In the genomic region with DNA sequence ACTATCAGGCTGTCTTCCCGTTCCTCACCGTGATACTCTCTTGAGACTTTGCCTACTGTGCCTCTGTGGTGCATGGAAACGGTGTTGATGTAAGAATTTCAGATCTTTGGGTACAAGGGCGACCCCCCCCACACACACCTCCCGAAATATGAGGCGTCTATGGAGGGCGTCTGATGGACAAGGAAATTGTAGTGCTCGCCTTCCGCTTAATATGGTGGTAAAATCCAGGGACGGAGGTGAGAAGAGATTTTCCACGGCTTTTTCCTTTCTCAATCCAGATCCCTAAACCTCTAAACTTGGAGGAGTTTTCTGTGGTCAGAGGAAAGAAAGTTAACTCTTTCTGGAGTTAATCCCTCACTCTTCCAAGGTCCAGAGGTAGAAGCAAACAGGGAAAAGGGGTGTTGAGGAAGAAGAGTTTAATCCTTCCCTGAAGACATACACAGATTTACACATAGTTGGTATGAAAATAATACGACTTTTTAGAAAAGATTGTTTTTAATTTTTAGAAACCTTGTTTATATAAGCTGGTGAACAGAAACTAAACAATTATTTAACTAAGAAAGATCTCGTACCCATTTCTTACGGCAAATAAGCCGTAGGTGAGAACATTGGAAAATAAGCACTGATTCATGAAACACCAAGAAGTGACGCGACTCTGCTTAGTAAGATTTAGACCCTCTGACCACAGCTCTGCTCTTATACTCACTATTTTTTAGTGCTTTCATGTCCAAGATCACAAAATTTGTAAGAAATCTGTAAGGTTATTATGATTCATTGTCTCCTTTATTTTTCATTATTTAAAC, we compare ENCODE assay signal across 9 cellular contexts. TPM values are rescaled to one million over a fixed set of nuclear protein-coding genes. Genes with fewer than 3 reads are reported as not detected.
DNase-seq lines count a peak whose midpoint lies in the region; ATAC-seq, FAIRE-seq and TF ChIP-seq lines count a peak whose summit lies in the region.
"Had no signal": no experiment of that assay in that cellular context is flagged by ENCODE, and none has a peak within 500 bp of the region (broad histone marks: within the 10 kb centered on the region; RNA-seq: fewer than 3 reads in every experiment).

No MANE protein-coding gene starts in this region.

- BruUV-seq in GM12878 (replicated peaks; lab: Mats Ljungman, UMichigan), result no TSS peak

- peak; percentile 7; the same call in 2 of the 3 replicates for ATAC-seq in GM12878
- ATAC-seq in lower lobe of right lung, result peak in 1 of 2 donors; percentile 20

- no peak overlapping the region for H3K4me3 Mint-ChIP-seq in T-helper 1 cell treated with Interleukin-12 subunit alpha and Interleukin-12 subunit beta and Interleukin-4 antibody, amounts not matched to agents 30 μg/mL and 1 μg/mL, for 36 hours
- H3K4me3 Mint-ChIP-seq: activated naive CD8-positive, alpha-beta T cell had no signal

- no peaks in the 10 kb centered on the region for H4K20me1 ChIP-seq in GM12878 (ENCODE audit: control insufficient read depth, insufficient read depth)

- in situ Hi-C loops in GM12878 (cut with MboI), result loop anchor here (5.0 kb wide), 1 partner anchor 202 kb away; a partner anchor contains a TSS

- TF ChIP-seq CTCF in GM12878 (IDR thresholded peaks at IDR 0.05 in 2 of 3, conservative IDR thresholded peaks at IDR 0.05 in 1 of 3; ENCODE audit: control insufficient read depth in 2 of 3, extremely low read depth in 1 of 3, insufficient read depth in 1 of 3, low read depth in 3 of 3, low read length in 3 of 3) (no peak), lower lobe of right lung (IDR thresholded peaks at IDR 0.05) (no peak)

- RAD21 ChIA-PET in GM12878 (lab: Charles Lee; ENCODE audit: unreplicated experiment), result interaction anchor here (0.9 to 3.5 kb wide), 15 partner anchors 9 to 285 kb away, joined by 3 to 49 read pairs (median 7); a partner anchor contains a TSS

- no peaks in the 10 kb centered on the region for H3K36me3 Mint-ChIP-seq in T-helper 1 cell treated with Interleukin-12 subunit alpha and Interleukin-12 subunit beta and Interleukin-4 antibody, amounts not matched to agents 30 μg/mL and 1 μg/mL, for 36 hours (ENCODE audit: low read depth)
- H3K36me3 Mint-ChIP-seq: activated naive CD8-positive, alpha-beta T cell had no signal

- WGBS in HUES64, result 42% methylated on average over 9 of the region's 17 CpGs
- WGBS in GM12878 (ENCODE audit: insufficient coverage, insufficient replicate concordance, low lambda C conversion rate, missing lambda C conversion rate), result 11% methylated on average over 17 of the region's 17 CpGs

- DNase-seq in T-helper 1 cell, result no peak
- DNase-seq in GM12878 (ENCODE audit: low read depth, low spot score), result no peak
- DNase-seq in lower lobe of right lung, result no peak
- DNase-seq in DMS79 (lab: John Stamatoyannopoulos, UW), result no peak
- DNase-seq in activated gamma-delta T cell (lab: John Stamatoyannopoulos, UW), result no peak
- no peak for DNase-seq in epidermal melanocyte (ENCODE audit: insufficient read length, low spot score)

- peak overlapping the region; percentile 80 for H3K4me3 ChIP-seq in HUES64 (ENCODE audit: low read length)
- H3K4me3 ChIP-seq in GM12878, result peak overlapping the region; percentile 89
- peak overlapping the region; percentile 52 for H3K4me3 ChIP-seq in lower lobe of right lung

- FAIRE-seq in GM12878 (lab: Jason Lieb, UNC), result no peak

- no peaks in the 10 kb centered on the region for H3K9me3 Mint-ChIP-seq in T-helper 1 cell treated with Interleukin-12 subunit alpha and Interleukin-12 subunit beta and Interleukin-4 antibody, amounts not matched to agents 30 μg/mL and 1 μg/mL, for 36 hours

- peak overlapping the region; percentile 69 for H3K9ac ChIP-seq in HUES64 (ENCODE audit: low read depth, low read length)
- peak overlapping the region; percentile 68 for H3K9ac ChIP-seq in GM12878 (ENCODE audit: control insufficient read depth, insufficient read depth, low read length)

- peaks cover 12% of the 10 kb centered on the region for H3K4me1 Mint-ChIP-seq in T-helper 1 cell treated with Interleukin-12 subunit alpha and Interleukin-12 subunit beta and Interleukin-4 antibody, amounts not matched to agents 30 μg/mL and 1 μg/mL, for 36 hours (ENCODE audit: low read depth)

- H3K9me3 ChIP-seq in HUES64 (ENCODE audit: insufficient read depth, low read depth, low read length), result no peaks in the 10 kb centered on the region
- no peaks in the 10 kb centered on the region for H3K9me3 ChIP-seq in GM12878 (replicated peaks; ENCODE audit: control insufficient read depth, insufficient read depth, low read length)
- H3K9me3 ChIP-seq in lower lobe of right lung, result no peaks in the 10 kb centered on the region

- SMC1A ChIA-PET in GM12878 (lab: Charles Lee; ENCODE audit: uncharacterized antibody, unreplicated experiment), result interaction anchor here (0.9 to 3.9 kb wide), 13 partner anchors 8 to 286 kb away, joined by 3 to 38 read pairs (median 6); a partner anchor contains a TSS

- H3K79me2 ChIP-seq in GM12878 (ENCODE audit: control insufficient read depth, insufficient read depth, low read length), result no peaks in the 10 kb centered on the region

- H3K4me1 ChIP-seq in HUES64 (ENCODE audit: insufficient read depth, low read length) (peaks cover 11% of the 10 kb centered on the region), GM12878 (ENCODE audit: control insufficient read depth, insufficient read depth, low read length) (peaks cover 39% of the 10 kb centered on the region), lower lobe of right lung (peaks cover 21% of the 10 kb centered on the region)

- no peaks in the 10 kb centered on the region for H3K27me3 ChIP-seq in HUES64 (ENCODE audit: insufficient read depth, low read length)
- H3K27me3 ChIP-seq in GM12878 (replicated peaks in 1 of 2; ENCODE audit: control insufficient read depth in 2 of 2, insufficient read depth in 2 of 2, low read length in 1 of 2), result no peaks in the 10 kb centered on the region
- H3K27me3 ChIP-seq in lower lobe of right lung (ENCODE audit: low read depth), result no peaks in the 10 kb centered on the region

- intact Hi-C loops in GM12878 (cut with micrococcal nuclease; ENCODE audit: unreplicated experiment) (loop anchor here (5.0 kb wide), 2 partner anchors 48 to 272 kb away; a partner anchor contains a TSS), lower lobe of right lung (cut with DNase I) (loop anchor here (10.0 kb wide), 1 partner anchor 289 kb away; no protein-coding TSS in a partner anchor)

- H3K27ac ChIP-seq in HUES64 (ENCODE audit: low read depth, low read length), result peak overlapping the region; percentile 37; the same call in 1 of the 2 replicates
- H3K27ac ChIP-seq in GM12878 (ENCODE audit: control insufficient read depth, insufficient read depth), result peak overlapping the region; percentile 29; the same call in 1 of the 2 replicates
- peak overlapping the region; percentile 61 for H3K27ac ChIP-seq in lower lobe of right lung

- peak overlapping the region; percentile 11 for H3K27ac Mint-ChIP-seq in T-helper 1 cell treated with Interleukin-12 subunit alpha and Interleukin-12 subunit beta and Interleukin-4 antibody, amounts not matched to agents 30 μg/mL and 1 μg/mL, for 36 hours
- H3K27ac Mint-ChIP-seq: activated naive CD8-positive, alpha-beta T cell had no signal

- CTCF ChIA-PET in GM12878 (lab: Yijun Ruan, JAX), result interaction anchor here (1.0 to 10.3 kb wide), 15 partner anchors 9 to 310 kb away, joined by 3 to 163 read pairs (median 9); a partner anchor contains a TSS

- H3K4me2 ChIP-seq in GM12878 (ENCODE audit: control insufficient read depth, insufficient read depth), result peak overlapping the region; percentile 97

- TF ChIP-seq EP300 in GM12878 (IDR thresholded peaks at IDR 0.05; ENCODE audit: borderline replicate concordance in 1 of 2, control insufficient read depth in 1 of 2, low read depth in 2 of 2, low read length in 2 of 2), result no peak

- no peaks in the 10 kb centered on the region for H3K36me3 ChIP-seq in HUES64 (ENCODE audit: insufficient read depth, low read length)
- no peaks in the 10 kb centered on the region for H3K36me3 ChIP-seq in GM12878 (ENCODE audit: control insufficient read depth in 2 of 2, insufficient read depth in 2 of 2, low read length in 1 of 2)
- no peaks in the 10 kb centered on the region for H3K36me3 ChIP-seq in lower lobe of right lung

- TF ChIP-seq POLR2A in GM12878 (IDR thresholded peaks at IDR 0.05; ENCODE audit: low read depth, low read length), result no peak

- no peak for TF ChIP-seq RAD21 in GM12878 (IDR thresholded peaks at IDR 0.05; ENCODE audit: insufficient read depth, low read depth, low read length)

- H2AFZ ChIP-seq in GM12878 (ENCODE audit: control insufficient read depth, low read depth, low read length), result peak overlapping the region; percentile 91

- H3K27me3 Mint-ChIP-seq in T-helper 1 cell treated with Interleukin-12 subunit alpha and Interleukin-12 subunit beta and Interleukin-4 antibody, amounts not matched to agents 30 μg/mL and 1 μg/mL, for 36 hours (ENCODE audit: low read depth), result peaks cover 2% of the 10 kb centered on the region
- H3K27me3 Mint-ChIP-seq: activated naive CD8-positive, alpha-beta T cell had no signal

- POLR2A ChIA-PET in GM12878 (lab: Charles Lee), result interaction anchor here (0.6 to 2.9 kb wide), 4 partner anchors 18 to 68 kb away, joined by 6 to 19 read pairs (median 8); no protein-coding TSS in a partner anchor

RNA-seq across cellular contexts. Expression of a gene that starts 23.1 kb away (rescaled TPM):
- polyA plus RNA-seq in HUES64 (2013, experiment 1 of 2), result not detected
- polyA plus RNA-seq in HUES64 (2013, experiment 2 of 2), result not detected
- total RNA-seq in GM12878 (2013; cell fraction: nucleolus; rRNA removed), result not detected in 2 replicates
- not detected in 2 replicates for total RNA-seq in GM12878 (2014; rRNA removed)
- total RNA-seq in GM12878 (2014; rRNA removed; fragmentation: Illumina TruSeq; extraction: Trizol), result not detected in 2 replicates
- not detected in 2 replicates for total RNA-seq in GM12878 (2021)
- polyA plus RNA-seq in GM12878 (2011; ENCODE audit: low read depth), result not detected
- polyA plus RNA-seq in GM12878 (2011; rRNA removed), result not detected in 2 replicates
- not detected in 2 replicates for polyA plus RNA-seq in GM12878 (2011; cell fraction: cytosol; rRNA removed)
- not detected in 2 replicates for polyA plus RNA-seq in GM12878 (2011; cell fraction: nucleus; rRNA removed)
- polyA plus RNA-seq in GM12878 (2012), result not detected in 2 replicates
- not detected in 2 replicates for polyA plus RNA-seq in GM12878 (2014; fragmentation: Illumina TruSeq; extraction: Trizol)
- polyA plus RNA-seq in GM12878 (2014; fragmentation: Nextera tagmentation; extraction: Ambion mirVana), result not detected
- not detected in 2 replicates for polyA plus RNA-seq in GM12878 (2014; rRNA removed)
- not detected for polyA plus RNA-seq in GM12878 (2016; fragmentation: Nextera tagmentation; extraction: Ambion mirVana)
- not detected in 2 replicates for polyA minus RNA-seq in GM12878 (2011; rRNA and poly(A)+ RNA removed)
- polyA minus RNA-seq in GM12878 (2011; cell fraction: cytosol; rRNA and poly(A)+ RNA removed), result not detected in 2 replicates
- not detected in 2 replicates for polyA minus RNA-seq in GM12878 (2011; cell fraction: nucleus; rRNA and poly(A)+ RNA removed)
- total RNA-seq in lower lobe of right lung, result not detected

RNA-seq across cellular contexts. Expression of a gene that starts 26.4 kb away (rescaled TPM):
- polyA plus RNA-seq in HUES64 (2013, experiment 1 of 2), result not detected
- not detected for polyA plus RNA-seq in HUES64 (2013, experiment 2 of 2)
- total RNA-seq in GM12878 (2013; cell fraction: nucleolus; rRNA removed), result not detected in 2 replicates
- not detected in 2 replicates for total RNA-seq in GM12878 (2014; rRNA removed)
- total RNA-seq in GM12878 (2014; rRNA removed; fragmentation: Illumina TruSeq; extraction: Trizol), result not detected in 2 replicates
- not detected in 2 replicates for total RNA-seq in GM12878 (2021)
- not detected for polyA plus RNA-seq in GM12878 (2011; ENCODE audit: low read depth)
- not detected in 2 replicates for polyA plus RNA-seq in GM12878 (2011; rRNA removed)
- not detected in 2 replicates for polyA plus RNA-seq in GM12878 (2011; cell fraction: cytosol; rRNA removed)
- polyA plus RNA-seq in GM12878 (2011; cell fraction: nucleus; rRNA removed), result not detected in 2 replicates
- polyA plus RNA-seq in GM12878 (2012), result not detected in 2 replicates
- polyA plus RNA-seq in GM12878 (2014; fragmentation: Illumina TruSeq; extraction: Trizol), result not detected in 2 replicates
- not detected for polyA plus RNA-seq in GM12878 (2014; fragmentation: Nextera tagmentation; extraction: Ambion mirVana)
- polyA plus RNA-seq in GM12878 (2014; rRNA removed), result not detected in 2 replicates
- polyA plus RNA-seq in GM12878 (2016; fragmentation: Nextera tagmentation; extraction: Ambion mirVana), result not detected
- not detected in 2 replicates for polyA minus RNA-seq in GM12878 (2011; rRNA and poly(A)+ RNA removed)
- not detected in 2 replicates for polyA minus RNA-seq in GM12878 (2011; cell fraction: cytosol; rRNA and poly(A)+ RNA removed)
- not detected in 2 replicates for polyA minus RNA-seq in GM12878 (2011; cell fraction: nucleus; rRNA and poly(A)+ RNA removed)
- total RNA-seq in lower lobe of right lung, result not detected

RNA-seq across cellular contexts. Expression of a gene that starts 27.3 kb away (rescaled TPM):
- polyA plus RNA-seq in HUES64 (2013, experiment 1 of 2), result not detected
- polyA plus RNA-seq in HUES64 (2013, experiment 2 of 2), result not detected
- total RNA-seq in GM12878 (2013; cell fraction: nucleolus; rRNA removed), result 12.5 and 19.1 TPM in 2 replicates
- total RNA-seq in GM12878 (2014; rRNA removed) (0.62 and 0.76 TPM in 2 replicates), GM12878 (2014; rRNA removed; fragmentation: Illumina TruSeq; extraction: Trizol) (0.64 and 0.67 TPM in 2 replicates), GM12878 (2021) (0.51 and 0.66 TPM in 2 replicates), lower lobe of right lung (not detected)
- polyA plus RNA-seq in GM12878 (2011; ENCODE audit: low read depth), result 0.66 TPM
- polyA plus RNA-seq in GM12878 (2011; rRNA removed) (0.09 and 0.24 TPM in 2 replicates), GM12878 (2014; fragmentation: Illumina TruSeq; extraction: Trizol) (0.22 TPM in 1 of 2 replicates, not detected in the other), GM12878 (2014; fragmentation: Nextera tagmentation; extraction: Ambion mirVana) (not detected), GM12878 (2014; rRNA removed) (0.35 and 0.42 TPM in 2 replicates), GM12878 (2016; fragmentation: Nextera tagmentation; extraction: Ambion mirVana) (not detected)
- 0.12 and 0.24 TPM in 2 replicates for polyA plus RNA-seq in GM12878 (2011; cell fraction: cytosol; rRNA removed)
- polyA plus RNA-seq in GM12878 (2011; cell fraction: nucleus; rRNA removed), result 0.70 and 1.1 TPM in 2 replicates
- 0.16 and 0.27 TPM in 2 replicates for polyA plus RNA-seq in GM12878 (2012)
- 0.80 TPM in 1 of 2 replicates, not detected in the other for polyA minus RNA-seq in GM12878 (2011; rRNA and poly(A)+ RNA removed)
- polyA minus RNA-seq in GM12878 (2011; cell fraction: cytosol; rRNA and poly(A)+ RNA removed), result not detected in 2 replicates
- 0.48 and 0.86 TPM in 2 replicates for polyA minus RNA-seq in GM12878 (2011; cell fraction: nucleus; rRNA and poly(A)+ RNA removed)

RNA-seq across cellular contexts. Expression of a gene that starts 53.4 kb away (rescaled TPM):
- not detected for polyA plus RNA-seq in HUES64 (2013, experiment 1 of 2)
- polyA plus RNA-seq in HUES64 (2013, experiment 2 of 2), result not detected
- total RNA-seq in GM12878 (2013; cell fraction: nucleolus; rRNA removed), result not detected in 2 replicates
- total RNA-seq in GM12878 (2014; rRNA removed) (not detected in 2 replicates), GM12878 (2014; rRNA removed; fragmentation: Illumina TruSeq; extraction: Trizol) (not detected in 2 replicates), GM12878 (2021) (not detected in 2 replicates), lower lobe of right lung (not detected)
- polyA plus RNA-seq in GM12878 (2011; ENCODE audit: low read depth), result not detected
- polyA plus RNA-seq in GM12878 (2011; rRNA removed) (not detected in 2 replicates), GM12878 (2014; fragmentation: Illumina TruSeq; extraction: Trizol) (not detected in 2 replicates), GM12878 (2014; fragmentation: Nextera tagmentation; extraction: Ambion mirVana) (not detected), GM12878 (2014; rRNA removed) (not detected in 2 replicates), GM12878 (2016; fragmentation: Nextera tagmentation; extraction: Ambion mirVana) (not detected)
- not detected in 2 replicates for polyA plus RNA-seq in GM12878 (2011; cell fraction: cytosol; rRNA removed)
- not detected in 2 replicates for polyA plus RNA-seq in GM12878 (2011; cell fraction: nucleus; rRNA removed)
- polyA plus RNA-seq in GM12878 (2012), result not detected in 2 replicates
- not detected in 2 replicates for polyA minus RNA-seq in GM12878 (2011; rRNA and poly(A)+ RNA removed)
- not detected in 2 replicates for polyA minus RNA-seq in GM12878 (2011; cell fraction: cytosol; rRNA and poly(A)+ RNA removed)
- not detected in 2 replicates for polyA minus RNA-seq in GM12878 (2011; cell fraction: nucleus; rRNA and poly(A)+ RNA removed)
